In the genomic region with DNA sequence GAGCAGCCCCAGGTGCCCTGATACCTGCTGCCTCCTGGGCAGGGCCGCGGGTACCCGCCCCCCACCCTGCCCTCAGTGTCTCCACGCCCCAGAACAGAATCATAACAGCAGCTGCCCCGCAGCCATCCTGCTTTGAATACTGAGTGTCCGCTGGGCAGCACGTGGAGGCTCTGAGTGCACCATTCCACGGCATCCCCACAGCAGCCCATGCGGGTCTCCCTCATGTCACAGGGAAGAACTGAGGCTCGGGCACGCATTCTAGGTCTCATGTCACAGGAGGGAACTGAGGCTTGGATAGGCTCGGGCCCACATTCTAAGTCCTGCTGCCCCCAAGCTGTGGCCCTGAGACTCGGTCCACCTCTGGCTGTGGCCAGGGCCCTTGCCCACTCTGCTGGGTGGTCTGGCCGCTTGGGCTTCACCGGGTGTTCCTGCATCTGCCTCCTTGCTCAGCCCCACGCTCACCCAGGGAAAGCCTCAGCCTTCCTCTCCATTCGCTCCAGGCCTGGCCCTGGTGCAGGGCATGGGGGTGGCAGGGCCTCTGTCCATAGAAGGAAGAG, we compare ENCODE assay signal across 20 cellular contexts.
DNase-seq lines count a peak whose midpoint lies in the region; ATAC-seq and TF ChIP-seq lines count a peak whose summit lies in the region.
"Had no signal": no experiment of that assay in that cellular context is flagged by ENCODE, and none has a peak within 500 bp of the region (broad histone marks: within the 10 kb centered on the region; RNA-seq: fewer than 3 reads in every experiment).

No MANE protein-coding gene starts in this region.

- H3K27ac Mint-ChIP-seq in glutamatergic neuron (ENCODE audit: unreplicated experiment) (no peak overlapping the region), nephron progenitor cell (peak overlapping the region; percentile 87), T-helper 17 cell (no peak overlapping the region)
- H3K27ac Mint-ChIP-seq: B cell; CD4-positive, CD25-positive, alpha-beta regulatory T cell had no signal

- no peak overlapping the region for H3K9ac ChIP-seq in GM23248

- H3K79me2 ChIP-seq in GM23248 (ENCODE audit: insufficient read depth): no peaks in the 10 kb centered on the region

- H3K27ac ChIP-seq in spleen (no peak overlapping the region), GM23248 (no peak overlapping the region)

- DNase-seq in Right ventricle myocardium superior: peak; percentile 31
- DNase-seq in cardiac septum (ENCODE audit: low spot score): no peak
- DNase-seq in glutamatergic neuron: peak; percentile 5
- no peak for DNase-seq in nephron progenitor cell
- peak; percentile 54 for DNase-seq in spleen
- DNase-seq in stimulated activated CD4-positive, alpha-beta T cell treated with anti-CD3 and anti-CD28 coated beads, Interleukin-4, amount 100 ng/mL, for 1 hour: no peak
- DNase-seq in T-helper 17 cell: no peak
- DNase-seq in GM23248: no peak
- DNase-seq: 8988T; CD4-positive, CD25-positive, alpha-beta regulatory T cell; DMS 273 treated with DMSO at 0.1 percent for 48 hours; NCI-H1105; NCI-H2081; NCI-H2171 treated with DMSO at 0.1 percent for 48 hours; NCI-H446; NCI-H526 treated with DMSO at 0.1 percent for 48 hours; NK-92 treated with Interleukin-12 subunit alpha and Interleukin-12 subunit beta, amount 100 ng/mL, for 24 hours; SHP77 had no signal

- no peaks in the 10 kb centered on the region for H4K20me1 ChIP-seq in GM23248 (ENCODE audit: insufficient read depth)

- H3K4me1 Mint-ChIP-seq in glutamatergic neuron (ENCODE audit: low read depth, unreplicated experiment) (no peaks in the 10 kb centered on the region), nephron progenitor cell (peaks cover 11% of the 10 kb centered on the region), T-helper 17 cell (peaks cover 3% of the 10 kb centered on the region)
- H3K4me1 Mint-ChIP-seq: B cell had no signal

- no peak for TF ChIP-seq POLR2A in spleen (IDR thresholded peaks at IDR 0.05)

- H2AFZ ChIP-seq in GM23248: no peak overlapping the region

- H3F3A ChIP-seq in GM23248 (ENCODE audit: insufficient read depth): peaks cover 12% of the 10 kb centered on the region

- H3K27me3 Mint-ChIP-seq in glutamatergic neuron (ENCODE audit: unreplicated experiment): peaks cover 2% of the 10 kb centered on the region
- H3K27me3 Mint-ChIP-seq in nephron progenitor cell (ENCODE audit: low read depth, poor library complexity): peaks cover 10% of the 10 kb centered on the region
- peaks cover 10% of the 10 kb centered on the region for H3K27me3 Mint-ChIP-seq in T-helper 17 cell

- in situ Hi-C loops in GM23248 (cut with MboI): no loop called here

- peaks cover 0 to 53% (median 7%) of the 10 kb centered on the region in 7 donors for H3K27me3 ChIP-seq in spleen (replicated peaks in 1 of 7)
- no peaks in the 10 kb centered on the region; the same call in 1 of the 2 replicates for H3K27me3 ChIP-seq in GM23248 (replicated peaks; ENCODE audit: insufficient read depth)

- H3K4me3 Mint-ChIP-seq in glutamatergic neuron (ENCODE audit: unreplicated experiment) (no peak overlapping the region), nephron progenitor cell (peak overlapping the region; percentile 35), T-helper 17 cell (no peak overlapping the region)
- H3K4me3 Mint-ChIP-seq: B cell; CD4-positive, CD25-positive, alpha-beta regulatory T cell had no signal

- peaks cover 3% of the 10 kb centered on the region for H3K9me3 Mint-ChIP-seq in glutamatergic neuron (ENCODE audit: unreplicated experiment)
- no peaks in the 10 kb centered on the region for H3K9me3 Mint-ChIP-seq in nephron progenitor cell
- H3K9me3 Mint-ChIP-seq: CD4-positive, CD25-positive, alpha-beta regulatory T cell had no signal

- TF ChIP-seq CTCF in glutamatergic neuron (IDR thresholded peaks at IDR 0.05; ENCODE audit: partially characterized antibody, unreplicated experiment): no peak
- TF ChIP-seq CTCF in nephron progenitor cell (IDR thresholded peaks at IDR 0.05): no peak
- TF ChIP-seq CTCF in spleen (IDR thresholded peaks at IDR 0.05 in 8 of 11, conservative IDR thresholded peaks at IDR 0.05 in 3 of 11): no peak

- ATAC-seq in Right ventricle myocardium superior (ENCODE audit: poor library complexity) (no peak), T-helper 17 cell (no peak)

- no peak overlapping the region for H3K4me3 ChIP-seq in spleen
- H3K4me3 ChIP-seq in GM23248: no peak overlapping the region
- H3K4me3 ChIP-seq: K562 had no signal

- H3K36me3 ChIP-seq in spleen (no peaks in the 10 kb centered on the region), GM23248 (ENCODE audit: low read depth) (no peaks in the 10 kb centered on the region)

- H3K4me2 ChIP-seq in GM23248 (ENCODE audit: unreplicated experiment): no peak overlapping the region

- intact Hi-C loops in Right ventricle myocardium superior (cut with DNase I) (no loop called here), cardiac septum (cut with DNase I) (no loop called here), spleen (cut with DNase I; ENCODE audit: low total_unique reads) (no loop called here)

- H3K9me3 ChIP-seq in spleen (no peaks in the 10 kb centered on the region), T-helper 17 cell (ENCODE audit: control insufficient read depth, low read length, poor library complexity, severe bottlenecking) (no peaks in the 10 kb centered on the region), GM23248 (ENCODE audit: low read depth) (no peaks in the 10 kb centered on the region)

- H3K9me2 ChIP-seq in GM23248 (ENCODE audit: insufficient read depth): no peaks in the 10 kb centered on the region

- H3K36me3 Mint-ChIP-seq in glutamatergic neuron (ENCODE audit: unreplicated experiment) (no peaks in the 10 kb centered on the region), nephron progenitor cell (ENCODE audit: low read depth) (no peaks in the 10 kb centered on the region), T-helper 17 cell (ENCODE audit: low read depth) (peaks cover 2% of the 10 kb centered on the region)
- H3K36me3 Mint-ChIP-seq: CD4-positive, CD25-positive, alpha-beta regulatory T cell had no signal

- H3K4me1 ChIP-seq in spleen (peaks cover 0 to 36% (median 5%) of the 10 kb centered on the region in 6 donors), GM23248 (ENCODE audit: insufficient read depth) (no peaks in the 10 kb centered on the region)

- 90 to 98% (median 92%) methylated on average over 11 to 17 of the region's 17 CpGs for WGBS in spleen, 5 donors
- 90% methylated on average over 16 to 17 of the region's 17 CpGs for WGBS in GM23248 (ENCODE audit: low coverage in 1 of 2, low lambda C conversion rate in 2 of 2, missing lambda C conversion rate in 2 of 2), 2 experiments

Comparison
In these comparisons a context has a peak if more than half of its experiments do, and no peak if none do; other contexts are left out.
1. DNase-seq: peak in Right ventricle myocardium superior (single experiment), glutamatergic neuron (single experiment) and spleen (single experiment); none in cardiac septum (single experiment), nephron progenitor cell (single experiment), stimulated activated CD4-positive, alpha-beta T cell treated with anti-CD3 and anti-CD28 coated beads, Interleukin-4, amount 100 ng/mL, for 1 hour (single experiment), T-helper 17 cell (0 of 3) and GM23248 (single experiment).